In the genomic region with DNA sequence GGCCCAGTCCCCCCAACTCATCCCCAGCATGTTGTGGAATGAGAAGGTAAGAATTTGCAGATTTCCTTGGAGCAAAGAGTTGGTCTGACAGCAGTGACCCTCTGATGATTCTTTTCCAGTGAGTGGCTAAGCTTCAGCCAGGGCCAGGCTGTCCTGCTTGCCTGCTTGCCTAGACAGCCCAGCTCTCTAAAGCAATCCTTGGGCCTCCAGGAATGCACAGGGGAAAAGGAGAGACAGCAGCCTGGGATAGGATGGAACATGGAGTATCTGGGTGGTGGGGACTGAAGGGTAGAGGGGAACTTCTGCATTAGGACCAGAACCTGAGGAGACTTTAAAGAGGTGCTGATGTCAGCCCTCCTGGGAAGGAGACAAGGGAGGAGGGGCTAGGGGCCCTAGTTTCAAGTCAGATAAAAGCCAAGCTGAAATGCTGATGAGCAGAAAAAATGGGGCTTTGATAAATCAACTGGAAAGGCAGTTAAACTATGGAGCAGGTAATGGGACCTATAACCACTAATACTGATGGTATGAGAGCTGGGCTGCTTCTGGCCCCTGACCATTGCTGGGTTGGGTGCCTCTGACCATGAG, we compare ENCODE assay signal across 1 cellular context.
TF ChIP-seq lines count a peak whose summit lies in the region.

No MANE protein-coding gene starts in this region.

TF ChIP-seq in HepG2, 621 proteins besides CTCF, POLR2A, EP300 and RAD21:
- TF ChIP-seq EZH2 (conservative IDR thresholded peaks at IDR 0.05; ENCODE audit: low read depth, low read length) (0 out of 2 replicates have a peak, but pooled peaks have one; percentile 26), ZSCAN22 (CRISPR knock-in tag; IDR thresholded peaks at IDR 0.05) (no peak), ZNF136 (CRISPR knock-in tag; IDR thresholded peaks at IDR 0.05; ENCODE audit: low read depth) (no peak)
TF ChIP-seq in HepG2: peak in this region for 1.
